Comparison of ENCODE assay signal across 8 cellular contexts in genomic region chr3:148077318-148077923, GRCh38.
DNase-seq lines count a peak whose midpoint lies in the region; ATAC-seq and TF ChIP-seq lines count a peak whose summit lies in the region.

No MANE protein-coding gene starts in this region.

- no peak for TF ChIP-seq POLR2A in lower leg skin (IDR thresholded peaks at IDR 0.05)

- H3K36me3 Mint-ChIP-seq in osteocyte (ENCODE audit: unreplicated experiment), result no peaks in the 10 kb centered on the region

- DNase-seq in NCI-H748 (lab: John Stamatoyannopoulos, UW; ENCODE audit: unreplicated experiment), result peak; percentile 37
- DNase-seq in NCI-H748 treated with DMSO at 0.1 percent for 48 hours (lab: John Stamatoyannopoulos, UW), result no peak
- peak; percentile 32 for DNase-seq in KBM-7
- DNase-seq in brain microvascular endothelial cell, result no peak
- no peak for DNase-seq in osteocyte (ENCODE audit: extremely low spot score, unreplicated experiment)
- DNase-seq in activated naive CD4-positive, alpha-beta T cell treated with Interleukin-2 at 50 U/mL for 16 hours, result no peak
- no peak for DNase-seq in lower leg skin (ENCODE audit: low spot score in 2 of 2)

- no peak overlapping the region for H3K4me3 ChIP-seq in brain microvascular endothelial cell (ENCODE audit: low read depth, low read length)
- no peak overlapping the region for H3K4me3 ChIP-seq in lower leg skin (ENCODE audit: low read depth, poor library complexity, severe bottlenecking)

- no peak overlapping the region for H3K4me3 Mint-ChIP-seq in osteocyte (ENCODE audit: unreplicated experiment)

- H3K36me3 ChIP-seq in brain microvascular endothelial cell (replicated peaks), result no peaks in the 10 kb centered on the region

- no peaks in the 10 kb centered on the region for H3K27me3 ChIP-seq in brain microvascular endothelial cell (replicated peaks)

- in situ Hi-C loops in KBM-7 (cut with MboI; ENCODE audit: low pct_unique_long_range_greater_than_20kb, low sequenced_read_pairs) (no loop called here), brain microvascular endothelial cell (cut with HindIII; ENCODE audit: low pct_ligation_motif_present, low sequenced_read_pairs) (loop anchor here (25.0 kb wide), 1 partner anchor 665 kb away; the partner anchor contains the start of genes ZIC1 and ZIC4)

- TF ChIP-seq CTCF in brain microvascular endothelial cell (IDR thresholded peaks at IDR 0.05; ENCODE audit: low read depth, low read length, missing control alignments) (peak; percentile 26), osteocyte (IDR thresholded peaks at IDR 0.05) (peak; percentile 68), lower leg skin (IDR thresholded peaks at IDR 0.05) (no peak)

- no peak for ATAC-seq in GM21576 (IDR thresholded peaks at IDR 0.05; ENCODE audit: unreplicated experiment)

- intact Hi-C loops in lower leg skin (cut with DNase I; ENCODE audit: low total_unique reads), result no loop called here

- no peak overlapping the region for H3K27ac ChIP-seq in brain microvascular endothelial cell

- H3K4me1 Mint-ChIP-seq in osteocyte (ENCODE audit: unreplicated experiment), result peaks cover 21% of the 10 kb centered on the region

- H3K9me3 Mint-ChIP-seq in osteocyte (ENCODE audit: unreplicated experiment), result no peaks in the 10 kb centered on the region

- 12 to 16% methylated on average over 1 of the region's 1 CpG for WGBS in lower leg skin, 2 donors

- H3K27me3 Mint-ChIP-seq in osteocyte (ENCODE audit: unreplicated experiment), result no peaks in the 10 kb centered on the region

- no peak overlapping the region for H3K27ac Mint-ChIP-seq in osteocyte (ENCODE audit: unreplicated experiment)

Comparison
In these comparisons a context has a peak if more than half of its experiments do, and no peak if none do; other contexts are left out.
1. DNase-seq: peak in NCI-H748 (single experiment) and KBM-7 (single experiment); none in NCI-H748 treated with DMSO at 0.1 percent for 48 hours (single experiment), brain microvascular endothelial cell (single experiment), osteocyte (single experiment), activated naive CD4-positive, alpha-beta T cell treated with Interleukin-2 at 50 U/mL for 16 hours (single experiment) and lower leg skin (0 of 2).
2. CTCF ChIP-seq: peak in brain microvascular endothelial cell (single experiment) and osteocyte (single experiment); none in lower leg skin (0 of 3).